ENCODE assay signal across 10 cellular contexts in the genomic region with DNA sequence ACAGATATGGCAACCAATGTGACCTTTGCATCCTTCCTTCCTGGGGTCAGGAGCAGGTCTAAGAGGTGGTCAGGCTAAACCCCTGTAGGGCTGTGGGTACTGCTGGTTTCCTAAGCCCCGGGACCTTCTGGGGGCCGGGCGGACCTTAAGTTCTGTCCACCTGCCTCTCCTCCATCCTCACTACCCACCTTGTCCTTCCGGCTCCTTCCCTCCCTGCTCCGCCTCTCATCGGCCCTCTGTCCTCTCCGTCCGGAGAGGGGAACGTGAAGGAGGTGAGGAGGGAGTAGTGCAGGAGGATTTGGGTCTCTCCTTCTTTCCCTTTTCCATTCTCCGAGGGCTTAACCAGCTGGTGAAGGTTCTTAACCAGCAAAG. TPM values are rescaled to one million over a fixed set of nuclear protein-coding genes. Genes with fewer than 3 reads are reported as not detected.
DNase-seq lines count a peak whose midpoint lies in the region; ATAC-seq and TF ChIP-seq lines count a peak whose summit lies in the region.
"Had no signal": no experiment of that assay in that cellular context is flagged by ENCODE, and none has a peak within 500 bp of the region (broad histone marks: within the 10 kb centered on the region; RNA-seq: fewer than 3 reads in every experiment).

No MANE protein-coding gene starts in this region.

- ATAC-seq in GM18520 (IDR thresholded peaks at IDR 0.05; ENCODE audit: unreplicated experiment) (peak; percentile 5), activated B cell treated with CpG ODN at 0.5 μM for 24 hours (ENCODE audit: low read depth) (no peak), naive B cell (ENCODE audit: low read depth in 2 of 2) (no peak), GM19463 (IDR thresholded peaks at IDR 0.05; ENCODE audit: unreplicated experiment) (no peak)

- H3K36me3 Mint-ChIP-seq in activated B cell treated with CpG ODN at 0.5 μM for 24 hours (ENCODE audit: low read depth) (peaks cover 70% of the 10 kb centered on the region), naive B cell (peaks cover 6 to 9% of the 10 kb centered on the region in 2 donors)

- H3K4me1 ChIP-seq in BLaER1, result peaks cover 56% of the 10 kb centered on the region

- H3K36me3 ChIP-seq in BLaER1, result peaks cover 71% of the 10 kb centered on the region
- H3K36me3 ChIP-seq: ovary had no signal

- H3K4me3 ChIP-seq in BLaER1, result peak overlapping the region; percentile 64
- H3K4me3 ChIP-seq: ovary had no signal

- H3K4me2 ChIP-seq in BLaER1, result peak overlapping the region; percentile 92

- H3K9ac ChIP-seq in BLaER1, result peak overlapping the region; percentile 68

- H3K4me3 Mint-ChIP-seq in activated B cell treated with CpG ODN at 0.5 μM for 24 hours (peak overlapping the region; percentile 90), naive B cell (peak overlapping the region; percentile 84 to 96 (median 92))

- no peaks in the 10 kb centered on the region for H3K9me3 ChIP-seq in BLaER1
- H3K9me3 ChIP-seq: ovary had no signal

- no peaks in the 10 kb centered on the region for H3K27me3 ChIP-seq in BLaER1
- H3K27me3 ChIP-seq: ovary had no signal

- CTCF ChIA-PET in activated B cell treated with CpG ODN at 0.5 μM for 24 hours (lab: Charles Lee), result interaction anchor here (0.7 to 11.3 kb wide), 8 partner anchors 13 to 631 kb away, joined by 3 to 537 read pairs (median 4); partner anchors contain the start of gene PARVB

- H3K27ac Mint-ChIP-seq in activated B cell treated with CpG ODN at 0.5 μM for 24 hours (peak overlapping the region; percentile 94), naive B cell (peak overlapping the region; percentile 97 to 99 (median 99))

- H3K27me3 Mint-ChIP-seq in activated B cell treated with CpG ODN at 0.5 μM for 24 hours, result no peaks in the 10 kb centered on the region
- no peaks in the 10 kb centered on the region for H3K27me3 Mint-ChIP-seq in naive B cell

- H4K20me1 ChIP-seq in BLaER1, result peaks cover 32% of the 10 kb centered on the region

- H3K27ac ChIP-seq in BLaER1, result peak overlapping the region; percentile 59
- H3K27ac ChIP-seq: ovary had no signal

- peaks cover 65% of the 10 kb centered on the region for H3K4me1 Mint-ChIP-seq in activated B cell treated with CpG ODN at 0.5 μM for 24 hours
- peaks cover 36 to 75% (median 61%) of the 10 kb centered on the region in 3 donors for H3K4me1 Mint-ChIP-seq in naive B cell

- POLR2A ChIA-PET in activated B cell treated with CpG ODN at 0.5 μM for 24 hours (lab: Charles Lee), result interaction anchor here (1.0 to 5.8 kb wide), 6 partner anchors 30 to 112 kb away, joined by 3 to 61 read pairs (median 7); partner anchors contain the start of genes PARVB and SAMM50

- no peak for DNase-seq in activated B cell treated with CpG ODN at 0.5 μM for 24 hours
- DNase-seq in naive B cell, result no peak
- no peak for DNase-seq in effector CD4-positive, alpha-beta T cell
- DNase-seq in GF-D8 (lab: John Stamatoyannopoulos, UW), result no peak
- DNase-seq in NCI-H2227 treated with DMSO at 0.1 percent for 48 hours (lab: John Stamatoyannopoulos, UW), result no peak
- DNase-seq: ovary, SIG-M5 had no signal

- no peak for TF ChIP-seq CTCF in activated B cell treated with CpG ODN at 0.5 μM for 24 hours (IDR thresholded peaks at IDR 0.05)

- intact Hi-C loops in activated B cell treated with CpG ODN at 0.5 μM for 24 hours (cut with micrococcal nuclease), result loop anchor here (1.0 to 5.0 kb wide), 5 partner anchors 30 to 187 kb away; partner anchors contain the start of genes PARVG and SAMM50

- H3K9me3 Mint-ChIP-seq in activated B cell treated with CpG ODN at 0.5 μM for 24 hours, result no peaks in the 10 kb centered on the region
- no peaks in the 10 kb centered on the region for H3K9me3 Mint-ChIP-seq in naive B cell

RNA-seq across cellular contexts. Expression of gene PARVB, which starts 28.3 kb away (rescaled TPM):
- total RNA-seq in activated B cell treated with CpG ODN at 0.5 μM for 24 hours, result 53.5 and 53.6 TPM in 2 replicates
- 10 to 100 TPM; 18.6 to 30.0 (median 21.3) TPM for polyA plus RNA-seq in naive B cell (ENCODE audit: low read depth in 6 of 6)

RNA-seq across cellular contexts. Expression of gene SAMM50, which starts 40.5 kb away (rescaled TPM):
- 49.6 and 51.2 TPM in 2 replicates for total RNA-seq in activated B cell treated with CpG ODN at 0.5 μM for 24 hours
- polyA plus RNA-seq in naive B cell (ENCODE audit: low read depth in 6 of 6), result 10 to 100 TPM; 64.0 to 96.1 (median 75.4) TPM
